8 cellular contexts compared by ENCODE assay signal in genomic region chr20:56628015-56628872, GRCh38. TPM values are rescaled to one million over a fixed set of nuclear protein-coding genes. Genes with fewer than 3 reads are reported as not detected.
A peak's percentile ranks its signal among the peaks of the same experiment; 100 is the strongest.
DNase-seq lines count a peak whose midpoint lies in the region; ATAC-seq and TF ChIP-seq lines count a peak whose summit lies in the region.

No MANE protein-coding gene starts in this region.

- peaks cover 28 to 74% (median 39%) of the 10 kb centered on the region in 3 donors for H3K27me3 Mint-ChIP-seq in naive B cell

- no peak for TF ChIP-seq CTCF in LNCaP clone FGC (IDR thresholded peaks at IDR 0.05; ENCODE audit: control insufficient read depth, extremely low read depth, insufficient read depth)

- H3K4me1 ChIP-seq in BLaER1 treated with 17β-estradiol and CSF1 and Interleukin-3, amounts not matched to agents 10 nM and 100 nM, result peaks cover 13 to 38% (median 26%) of the 10 kb centered on the region in 10 experiments; a peak in 16 of 20 replicates
- H3K4me1 ChIP-seq in ectodermal cell (ENCODE audit: control insufficient read depth, insufficient read depth, low read length), result peaks cover 35% of the 10 kb centered on the region

- ATAC-seq in naive B cell (ENCODE audit: low read depth in 2 of 2) (no peak), GM18909 (IDR thresholded peaks at IDR 0.05; ENCODE audit: poor library complexity, unreplicated experiment) (no peak), HG03097 (IDR thresholded peaks at IDR 0.05; ENCODE audit: low FRiP score, unreplicated experiment) (no peak)

- no peaks in the 10 kb centered on the region for H3K36me3 ChIP-seq in BLaER1 treated with 17β-estradiol and CSF1 and Interleukin-3, amounts not matched to agents 10 nM and 100 nM
- no peaks in the 10 kb centered on the region for H3K36me3 ChIP-seq in ectodermal cell (ENCODE audit: control insufficient read depth, insufficient read depth, low read length)

- peaks cover 3 to 15% (median 6%) of the 10 kb centered on the region in 3 donors for H3K4me1 Mint-ChIP-seq in naive B cell

- H3K4me3 ChIP-seq in BLaER1 treated with 17β-estradiol and CSF1 and Interleukin-3, amounts not matched to agents 10 nM and 100 nM, result peak overlapping the region in 8 of 10 experiments; percentile 48 to 66 (median 56); a peak in 16 of 20 replicates
- H3K4me3 ChIP-seq in LNCaP clone FGC (ENCODE audit: low read depth, low read length) (peak overlapping the region; percentile 29), ectodermal cell (ENCODE audit: insufficient read depth, low read depth, low read length) (peak overlapping the region; percentile 47)

- peaks cover 0 to 75% (median 59%) of the 10 kb centered on the region in 11 experiments; a peak in 19 of 22 replicates for H4K20me1 ChIP-seq in BLaER1 treated with 17β-estradiol and CSF1 and Interleukin-3, amounts not matched to agents 10 nM and 100 nM

- 1 to 2% methylated on average over 48 of the region's 48 CpGs for WGBS in ectodermal cell, 2 experiments

- peaks cover 93 to 100% (median 100%) of the 10 kb centered on the region in 11 experiments for H3K27me3 ChIP-seq in BLaER1 treated with 17β-estradiol and CSF1 and Interleukin-3, amounts not matched to agents 10 nM and 100 nM
- peaks cover 86% of the 10 kb centered on the region for H3K27me3 ChIP-seq in ectodermal cell (ENCODE audit: control insufficient read depth, insufficient read depth, low read length, poor library complexity, severe bottlenecking)

- H3K9ac ChIP-seq in BLaER1 treated with 17β-estradiol and CSF1 and Interleukin-3, amounts not matched to agents 10 nM and 100 nM, result no peak overlapping the region

- no peak overlapping the region for H3K27ac ChIP-seq in BLaER1 treated with 17β-estradiol and CSF1 and Interleukin-3, amounts not matched to agents 10 nM and 100 nM
- H3K27ac ChIP-seq in ectodermal cell (ENCODE audit: insufficient read depth, low read depth, low read length, poor library complexity, severe bottlenecking), result no peak overlapping the region

- peaks cover 0 to under 1% (median 0%) of the 10 kb centered on the region in 7 donors for H3K9me3 Mint-ChIP-seq in naive B cell

- H3K9me3 ChIP-seq in BLaER1 treated with 17β-estradiol and CSF1 and Interleukin-3, amounts not matched to agents 10 nM and 100 nM (replicated peaks in 1 of 11), result peaks cover 16 to 47% (median 33%) of the 10 kb centered on the region in 11 experiments; a peak in 21 of 22 replicates
- no peaks in the 10 kb centered on the region for H3K9me3 ChIP-seq in ectodermal cell (ENCODE audit: control insufficient read depth, low read length)

- peak overlapping the region; percentile 65 to 89 (median 76); a peak in 21 of 22 replicates for H3K4me2 ChIP-seq in BLaER1 treated with 17β-estradiol and CSF1 and Interleukin-3, amounts not matched to agents 10 nM and 100 nM

- no peak for DNase-seq in LNCaP clone FGC (ENCODE audit: low read depth)
- no peak for DNase-seq in naive B cell
- DNase-seq in NCI-H345 treated with DMSO at 0.1 percent for 48 hours (lab: John Stamatoyannopoulos, UW; ENCODE audit: unreplicated experiment), result no peak
- DNase-seq in ureter (ENCODE audit: low spot score), result no peak

- H3K27ac Mint-ChIP-seq in naive B cell, result no peak overlapping the region

- peak overlapping the region in 7 of 8 donors; percentile 19 to 74 (median 50) for H3K4me3 Mint-ChIP-seq in naive B cell

- no peaks in the 10 kb centered on the region for H3K36me3 Mint-ChIP-seq in naive B cell

RNA-seq across cellular contexts. Expression of gene TFAP2C, which starts 0.9 kb away (rescaled TPM):
- 35.8 TPM for polyA plus RNA-seq in ectodermal cell (2013, experiment 1 of 4)
- polyA plus RNA-seq in ectodermal cell (2013, experiment 2 of 4), result 38.5 TPM
- polyA plus RNA-seq in ectodermal cell (2013, experiment 3 of 4), result 24.6 TPM
- 24.5 TPM for polyA plus RNA-seq in ectodermal cell (2013, experiment 4 of 4)
- polyA plus RNA-seq in naive B cell (ENCODE audit: low read depth in 6 of 6), result not detected
- total RNA-seq in ureter, result 12.5 TPM
